Comparison of ENCODE assay signal across 15 cellular contexts in genomic region chr12:101298426-101298825, GRCh38. TPM values are rescaled to one million over a fixed set of nuclear protein-coding genes. Genes with fewer than 3 reads are reported as not detected.
A peak's percentile ranks its signal among the peaks of the same experiment; 100 is the strongest.
DNase-seq lines count a peak whose midpoint lies in the region; ATAC-seq, FAIRE-seq and TF ChIP-seq lines count a peak whose summit lies in the region.
"Had no signal": no experiment of that assay in that cellular context is flagged by ENCODE, and none has a peak within 500 bp of the region (broad histone marks: within the 10 kb centered on the region; RNA-seq: fewer than 3 reads in every experiment).

No MANE protein-coding gene starts in this region.

- 59 to 73% methylated on average over 2 of the region's 2 CpGs for WGBS in esophagus squamous epithelium, 2 donors

- no peak for ATAC-seq in HG03196 (IDR thresholded peaks at IDR 0.05; ENCODE audit: unreplicated experiment)
- ATAC-seq: WTC11 had no signal

- H3K9ac ChIP-seq in astrocyte (ENCODE audit: low read length), result peak overlapping the region; percentile 71

- H3K4me1 Mint-ChIP-seq in activated T-cell treated with anti-CD3 and anti-CD28 coated beads, Interleukin-2, amount 50 U/mL, for 24 hours (ENCODE audit: low read depth), result no peaks in the 10 kb centered on the region
- peaks cover 4% of the 10 kb centered on the region for H3K4me1 Mint-ChIP-seq in astrocyte (ENCODE audit: low read depth, unreplicated experiment)
- H3K4me1 Mint-ChIP-seq: activated naive CD8-positive, alpha-beta T cell treated with anti-CD3 and anti-CD28 coated beads, Interleukin-2, amount 10 ng/mL, durations not matched to agents 7 days and 5 days; WTC11 had no signal

- no peak overlapping the region for H2AFZ ChIP-seq in astrocyte (ENCODE audit: low read depth, low read length)

- H3K4me3 ChIP-seq in astrocyte (ENCODE audit: insufficient read depth, low read depth, low read length), result no peak overlapping the region
- no peak overlapping the region for H3K4me3 ChIP-seq in fibroblast of the aortic adventitia (ENCODE audit: low read depth, low read length)
- H3K4me3 ChIP-seq in esophagus squamous epithelium, result no peak overlapping the region
- H3K4me3 ChIP-seq: tibial artery had no signal

- peaks cover 20% of the 10 kb centered on the region for H3K36me3 ChIP-seq in astrocyte (ENCODE audit: insufficient read depth, low read length)
- peaks cover 1 to 100% (median 23%) of the 10 kb centered on the region in 3 donors for H3K36me3 ChIP-seq in esophagus squamous epithelium

- H3K27ac ChIP-seq in astrocyte (ENCODE audit: low read depth, low read length) (peak overlapping the region; percentile 82), esophagus squamous epithelium (no peak overlapping the region)
- H3K27ac ChIP-seq: tibial artery had no signal

- no peak for TF ChIP-seq CTCF in astrocyte (IDR thresholded peaks at IDR 0.05; ENCODE audit: insufficient read depth, low read depth, low read length)
- no peak for TF ChIP-seq CTCF in fibroblast of the aortic adventitia (IDR thresholded peaks at IDR 0.05; ENCODE audit: insufficient read depth, low read length)
- TF ChIP-seq CTCF in esophagus squamous epithelium (IDR thresholded peaks at IDR 0.05), result no peak

- peak overlapping the region; percentile 56 for H3K4me2 ChIP-seq in astrocyte (ENCODE audit: low read length)

- no peak overlapping the region for H3K4me3 Mint-ChIP-seq in activated T-cell treated with anti-CD3 and anti-CD28 coated beads, Interleukin-2, amount 50 U/mL, for 24 hours
- H3K4me3 Mint-ChIP-seq in astrocyte (ENCODE audit: unreplicated experiment), result no peak overlapping the region
- H3K4me3 Mint-ChIP-seq: activated naive CD8-positive, alpha-beta T cell treated with anti-CD3 and anti-CD28 coated beads, Interleukin-2, amount 10 ng/mL, durations not matched to agents 7 days and 5 days; WTC11 had no signal

- no peaks in the 10 kb centered on the region for H3K4me1 ChIP-seq in astrocyte (ENCODE audit: insufficient read depth, low read length)
- H3K4me1 ChIP-seq in esophagus squamous epithelium, result no peaks in the 10 kb centered on the region
- H3K4me1 ChIP-seq: tibial artery had no signal

- DNase-seq in activated T-cell treated with anti-CD3 and anti-CD28 coated beads, Interleukin-2, amount 50 U/mL, for 24 hours, result no peak
- no peak for DNase-seq in activated T-cell treated with anti-CD3 and anti-CD28 coated beads, Interleukin-2, amount 50 U/mL, for 48 hours
- DNase-seq in astrocyte (ENCODE audit: low read depth) (peak; percentile 66), fibroblast of the aortic adventitia (ENCODE audit: low read depth) (peak; percentile 84), esophagus squamous epithelium (lab: John Stamatoyannopoulos, UW) (no peak), NCI-H2171 (lab: John Stamatoyannopoulos, UW) (no peak), DMS53 (lab: John Stamatoyannopoulos, UW) (no peak)
- DNase-seq: 8988T; activated CD8-positive, alpha-beta memory T cell treated with anti-CD3 and anti-CD28 coated beads, Interleukin-2, amount 50 U/mL, for 48 hours; activated naive CD8-positive, alpha-beta T cell treated with anti-CD3 and anti-CD28 coated beads, Interleukin-2, amount 10 ng/mL, durations not matched to agents 7 days and 5 days; NCI-H69; SIG-M5; tibial artery had no signal

- intact Hi-C loops in esophagus squamous epithelium (cut with DNase I), result no loop called here

- no peak for TF ChIP-seq POLR2A in esophagus squamous epithelium (IDR thresholded peaks at IDR 0.05)

- no peaks in the 10 kb centered on the region for H3K27me3 Mint-ChIP-seq in activated T-cell treated with anti-CD3 and anti-CD28 coated beads, Interleukin-2, amount 50 U/mL, for 24 hours
- no peaks in the 10 kb centered on the region for H3K27me3 Mint-ChIP-seq in astrocyte (ENCODE audit: low read depth, unreplicated experiment)
- H3K27me3 Mint-ChIP-seq: activated naive CD8-positive, alpha-beta T cell treated with anti-CD3 and anti-CD28 coated beads, Interleukin-2, amount 10 ng/mL, durations not matched to agents 7 days and 5 days had no signal

- H4K20me1 ChIP-seq in astrocyte (ENCODE audit: insufficient read depth, low read length), result no peaks in the 10 kb centered on the region

- H3K27me3 ChIP-seq in astrocyte (ENCODE audit: insufficient read depth, low read length) (no peaks in the 10 kb centered on the region), esophagus squamous epithelium (no peaks in the 10 kb centered on the region)
- H3K27me3 ChIP-seq: tibial artery had no signal

- H3K27ac Mint-ChIP-seq in activated T-cell treated with anti-CD3 and anti-CD28 coated beads, Interleukin-2, amount 50 U/mL, for 24 hours, result peak overlapping the region; percentile 58
- no peak overlapping the region for H3K27ac Mint-ChIP-seq in astrocyte (ENCODE audit: unreplicated experiment)
- H3K27ac Mint-ChIP-seq: activated naive CD8-positive, alpha-beta T cell treated with anti-CD3 and anti-CD28 coated beads, Interleukin-2, amount 10 ng/mL, durations not matched to agents 7 days and 5 days; WTC11 had no signal

- no peak for FAIRE-seq in astrocyte (lab: Jason Lieb, UNC)

- H3K9me3 ChIP-seq in astrocyte (ENCODE audit: insufficient read depth, low read depth, low read length), result no peaks in the 10 kb centered on the region
- no peaks in the 10 kb centered on the region for H3K9me3 ChIP-seq in esophagus squamous epithelium
- H3K9me3 ChIP-seq: tibial artery had no signal

- no peaks in the 10 kb centered on the region for H3K79me2 ChIP-seq in astrocyte (ENCODE audit: insufficient read depth, low read length)

- no peaks in the 10 kb centered on the region for H3K9me3 Mint-ChIP-seq in activated T-cell treated with anti-CD3 and anti-CD28 coated beads, Interleukin-2, amount 50 U/mL, for 24 hours
- no peaks in the 10 kb centered on the region for H3K9me3 Mint-ChIP-seq in astrocyte (ENCODE audit: unreplicated experiment)
- H3K9me3 Mint-ChIP-seq: activated naive CD8-positive, alpha-beta T cell treated with anti-CD3 and anti-CD28 coated beads, Interleukin-2, amount 10 ng/mL, durations not matched to agents 7 days and 5 days; WTC11 had no signal

- peaks cover 91% of the 10 kb centered on the region for H3K36me3 Mint-ChIP-seq in activated T-cell treated with anti-CD3 and anti-CD28 coated beads, Interleukin-2, amount 50 U/mL, for 24 hours (ENCODE audit: low read depth)
- H3K36me3 Mint-ChIP-seq in astrocyte (ENCODE audit: low read depth, unreplicated experiment), result peaks cover 12% of the 10 kb centered on the region

RNA-seq across cellular contexts. Expression of gene UTP20, which starts 18.5 kb away (rescaled TPM):
- 14.7 and 19.3 TPM in 2 replicates for total RNA-seq in astrocyte
- total RNA-seq in fibroblast of the aortic adventitia (ENCODE audit: low replicate concordance), result 25.7 and 36.1 TPM in 2 replicates
- 10 to 100 TPM in 3 of 4 donors, 1 to 10 TPM in 1; 5.5 to 20.5 (median 13.5) TPM for total RNA-seq in esophagus squamous epithelium

Comparison
In these comparisons a context has a peak if more than half of its experiments do, and no peak if none do; other contexts are left out.
1. DNase-seq: peak in astrocyte (single experiment) and fibroblast of the aortic adventitia (single experiment); none in activated T-cell treated with anti-CD3 and anti-CD28 coated beads, Interleukin-2, amount 50 U/mL, for 24 hours (single experiment), activated T-cell treated with anti-CD3 and anti-CD28 coated beads, Interleukin-2, amount 50 U/mL, for 48 hours (0 of 2), esophagus squamous epithelium (single experiment), NCI-H2171 (single experiment) and DMS53 (single experiment).